10 cellular contexts compared by ENCODE assay signal in genomic region chr3:53921296-53921695, GRCh38. TPM values are rescaled to one million over a fixed set of nuclear protein-coding genes. Genes with fewer than 3 reads are reported as not detected.
DNase-seq lines count a peak whose midpoint lies in the region; TF ChIP-seq lines count a peak whose summit lies in the region.
"Had no signal": no experiment of that assay in that cellular context is flagged by ENCODE, and none has a peak within 500 bp of the region (broad histone marks: within the 10 kb centered on the region; RNA-seq: fewer than 3 reads in every experiment).

No MANE protein-coding gene starts in this region.

- no peaks in the 10 kb centered on the region for H3K36me3 ChIP-seq in smooth muscle cell (ENCODE audit: low read depth)

- H3K4me3 Mint-ChIP-seq in activated naive CD4-positive, alpha-beta T cell treated with anti-CD3 and anti-CD28 coated beads for 36 hours = no peak overlapping the region
- H3K4me3 Mint-ChIP-seq: natural killer cell had no signal

- H3K27me3 ChIP-seq in smooth muscle cell (ENCODE audit: low read depth) = peaks cover 23% of the 10 kb centered on the region

- H3K36me3 Mint-ChIP-seq in activated naive CD4-positive, alpha-beta T cell treated with anti-CD3 and anti-CD28 coated beads for 36 hours (ENCODE audit: low read depth) = peaks cover 2% of the 10 kb centered on the region

- no peaks in the 10 kb centered on the region for H3K79me2 ChIP-seq in smooth muscle cell (ENCODE audit: low read depth)

- no peak overlapping the region for H2AFZ ChIP-seq in smooth muscle cell (ENCODE audit: low read depth)

- H3K27ac Mint-ChIP-seq in activated naive CD4-positive, alpha-beta T cell treated with anti-CD3 and anti-CD28 coated beads for 36 hours = no peak overlapping the region
- H3K27ac Mint-ChIP-seq: natural killer cell had no signal

- no peak overlapping the region for H3K9ac ChIP-seq in smooth muscle cell (ENCODE audit: low read depth)

- H3K4me1 Mint-ChIP-seq in activated naive CD4-positive, alpha-beta T cell treated with anti-CD3 and anti-CD28 coated beads for 36 hours (ENCODE audit: low read depth) = no peaks in the 10 kb centered on the region
- H3K4me1 Mint-ChIP-seq: natural killer cell had no signal

- peaks cover 26% of the 10 kb centered on the region for H3K27me3 Mint-ChIP-seq in activated naive CD4-positive, alpha-beta T cell treated with anti-CD3 and anti-CD28 coated beads for 36 hours (ENCODE audit: low read depth)

- CTCF ChIA-PET in activated naive CD4-positive, alpha-beta T cell treated with anti-CD3 and anti-CD28 coated beads for 36 hours (lab: Charles Lee) = interaction anchor here (1.1 kb wide), 1 partner anchor 18 kb away, joined by 4 read pairs; no protein-coding TSS in a partner anchor

- H4K20me1 ChIP-seq in smooth muscle cell (ENCODE audit: low read depth) = no peaks in the 10 kb centered on the region

- no peak overlapping the region for H3K4me2 ChIP-seq in smooth muscle cell

- H3K9me3 ChIP-seq in smooth muscle cell (replicated peaks; ENCODE audit: low read depth) = peaks cover 4% of the 10 kb centered on the region

- DNase-seq in activated naive CD4-positive, alpha-beta T cell treated with anti-CD3 and anti-CD28 coated beads for 36 hours = peak; percentile 8
- DNase-seq in activated naive CD4-positive, alpha-beta T cell (lab: John Stamatoyannopoulos, UW) = no peak
- peak; percentile 35 for DNase-seq in MV-4-11 (lab: John Stamatoyannopoulos, UW)
- peak; percentile 6 for DNase-seq in dermis blood vessel endothelial cell
- DNase-seq in smooth muscle cell (lab: John Stamatoyannopoulos, UW; ENCODE audit: unreplicated experiment) = no peak
- DNase-seq in T-helper 9 cell = no peak
- no peak for DNase-seq in activated gamma-delta T cell (lab: John Stamatoyannopoulos, UW)
- no peak for DNase-seq in Ammon's horn (ENCODE audit: low spot score)
- DNase-seq: DMS79 treated with DMSO at 0.1 percent for 48 hours, natural killer cell had no signal

- no peak overlapping the region for H3K27ac ChIP-seq in smooth muscle cell (ENCODE audit: low read depth)

- TF ChIP-seq CTCF in smooth muscle cell (IDR thresholded peaks at IDR 0.05; ENCODE audit: borderline replicate concordance, insufficient read depth, poor library complexity, severe bottlenecking) = peak; percentile 25

- H3K4me1 ChIP-seq in smooth muscle cell (ENCODE audit: low read depth) = no peaks in the 10 kb centered on the region

- intact Hi-C loops in activated naive CD4-positive, alpha-beta T cell treated with anti-CD3 and anti-CD28 coated beads for 36 hours (cut with micrococcal nuclease) = no loop called here

- 83% methylated on average over 1 of the region's 1 CpG for WGBS in smooth muscle cell (ENCODE audit: low lambda C conversion rate)

- no peak overlapping the region for H3K4me3 ChIP-seq in smooth muscle cell

- H3F3A ChIP-seq in smooth muscle cell (ENCODE audit: low read depth) = no peaks in the 10 kb centered on the region

- peaks cover 8% of the 10 kb centered on the region for H3K9me3 Mint-ChIP-seq in activated naive CD4-positive, alpha-beta T cell treated with anti-CD3 and anti-CD28 coated beads for 36 hours
- H3K9me3 Mint-ChIP-seq: natural killer cell had no signal

RNA-seq across cellular contexts. Expression of gene SELENOK, which starts 29.6 kb away (rescaled TPM):
- 10 to 100 TPM; 29.6 to 36.1 TPM for total RNA-seq in activated naive CD4-positive, alpha-beta T cell treated with anti-CD3 and anti-CD28 coated beads for 36 hours
- total RNA-seq in dermis blood vessel endothelial cell (10.1 and 25.0 TPM in 2 replicates), smooth muscle cell (67.7 and 72.0 TPM in 2 replicates)
- 183 and 199 TPM in 2 replicates for polyA plus RNA-seq in smooth muscle cell

RNA-seq across cellular contexts. Expression of gene ACTR8, which starts 39.3 kb away (rescaled TPM):
- 10 to 100 TPM; 29.8 to 30.3 TPM for total RNA-seq in activated naive CD4-positive, alpha-beta T cell treated with anti-CD3 and anti-CD28 coated beads for 36 hours
- total RNA-seq in dermis blood vessel endothelial cell (38.9 and 47.1 TPM in 2 replicates), smooth muscle cell (17.4 and 20.3 TPM in 2 replicates)
- polyA plus RNA-seq in smooth muscle cell = 19.0 and 23.1 TPM in 2 replicates

Comparison
In these comparisons a context has a peak if more than half of its experiments do, and no peak if none do; other contexts are left out.
1. DNase-seq: peak in activated naive CD4-positive, alpha-beta T cell treated with anti-CD3 and anti-CD28 coated beads for 36 hours (single experiment), MV-4-11 (single experiment) and dermis blood vessel endothelial cell (single experiment); none in activated naive CD4-positive, alpha-beta T cell (0 of 4), smooth muscle cell (single experiment), T-helper 9 cell (single experiment), activated gamma-delta T cell (single experiment) and Ammon's horn (single experiment).